Comparison of ENCODE assay signal across 8 cellular contexts in the genomic region with DNA sequence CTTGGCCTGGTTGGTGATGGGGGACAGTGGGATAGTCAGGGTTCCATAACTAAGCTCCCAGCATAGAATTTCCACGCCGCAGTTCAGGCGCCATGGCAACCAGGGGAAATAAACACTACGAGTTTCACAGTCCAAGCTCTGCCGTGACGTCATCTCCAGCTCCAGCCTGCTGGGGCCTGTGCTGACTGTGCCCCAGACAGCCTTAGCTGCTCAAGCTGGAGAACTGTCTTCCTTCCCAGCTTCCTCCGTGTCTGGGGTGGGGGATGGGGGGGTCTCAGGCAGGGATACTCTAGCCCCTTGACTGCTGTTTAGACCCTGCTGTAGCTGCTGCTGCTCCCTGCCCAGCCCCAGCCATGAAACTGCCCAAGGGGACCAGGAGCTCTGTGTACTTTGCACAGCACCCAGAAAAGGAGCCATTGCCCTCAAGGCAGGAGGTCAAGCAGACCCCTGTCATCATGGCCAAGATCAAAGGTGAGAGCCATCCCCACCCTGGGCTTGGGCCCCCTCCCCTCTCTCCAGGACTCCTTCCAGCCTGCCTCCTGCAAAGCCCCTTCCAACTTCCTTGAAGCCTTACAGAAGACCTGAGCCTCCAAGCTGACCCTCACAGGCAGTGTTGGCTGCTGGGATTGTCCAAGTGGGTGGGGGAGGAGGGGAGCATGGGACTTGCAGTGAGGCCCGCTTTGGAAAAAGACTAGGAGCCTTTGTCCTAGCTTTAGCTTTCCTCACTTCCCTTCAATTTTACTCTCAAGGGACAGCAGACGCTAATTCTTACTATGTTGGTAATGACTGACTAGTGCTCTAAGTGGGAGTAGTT. TPM values are rescaled to one million over a fixed set of nuclear protein-coding genes. Genes with fewer than 3 reads are reported as not detected.
DNase-seq lines count a peak whose midpoint lies in the region; ATAC-seq and TF ChIP-seq lines count a peak whose summit lies in the region.

No MANE protein-coding gene starts in this region.

- DNase-seq in DMS79 (lab: John Stamatoyannopoulos, UW) (peak; percentile 0), PC-3 (peak; percentile 27), hepatocyte (ENCODE audit: low spot score) (peak; percentile 98), retinal pigment epithelial cell (ENCODE audit: low read depth) (peak; percentile 84)

- peak overlapping the region in 1 of 5 experiments; percentile 26 for H3K4me3 Mint-ChIP-seq in brain

- no peaks in the 10 kb centered on the region for H3F3A ChIP-seq in PC-3 (ENCODE audit: low read length, unreplicated experiment)

- no peaks in the 10 kb centered on the region for H3K79me2 ChIP-seq in PC-3 (ENCODE audit: low read length)
- no peaks in the 10 kb centered on the region for H3K79me2 ChIP-seq in hepatocyte

- intact Hi-C loops in PC-3 (cut with micrococcal nuclease), result loop anchor here (10.0 kb wide), 1 partner anchor 201 kb away; no protein-coding TSS in a partner anchor

- H3K4me1 Mint-ChIP-seq in brain, result peaks cover 36% of the 10 kb centered on the region

- H3K27ac Mint-ChIP-seq in brain, result peak overlapping the region; percentile 48 to 93 (median 82)

- H3K4me2 ChIP-seq in PC-3 (ENCODE audit: low read length) (no peak overlapping the region), hepatocyte (peak overlapping the region; percentile 48)

- CTCF ChIA-PET in PC-3 (lab: Charles Lee), result interaction anchor here (0.5 to 1.2 kb wide), 3 partner anchors 9 to 337 kb away, joined by 3 to 6 read pairs (median 4); no protein-coding TSS in a partner anchor

- H3K36me3 ChIP-seq in PC-3 (ENCODE audit: low read depth, low read length), result no peaks in the 10 kb centered on the region
- H3K36me3 ChIP-seq in hepatocyte (replicated peaks; ENCODE audit: insufficient read depth, low read depth), result no peaks in the 10 kb centered on the region

- BruUV-seq in PC-3 (replicated peaks; lab: Mats Ljungman, UMichigan), result no TSS peak

- H3K4me3 ChIP-seq in PC-3 (ENCODE audit: low read length) (no peak overlapping the region), hepatocyte (no peak overlapping the region), retinal pigment epithelial cell (ENCODE audit: low read length) (no peak overlapping the region)

- H4K20me1 ChIP-seq in PC-3 (ENCODE audit: low read length) (no peaks in the 10 kb centered on the region), hepatocyte (ENCODE audit: insufficient read depth, poor library complexity, severe bottlenecking) (no peaks in the 10 kb centered on the region)

- H3K9me2 ChIP-seq in PC-3 (replicated peaks; ENCODE audit: low read length) (no peaks in the 10 kb centered on the region), hepatocyte (replicated peaks; ENCODE audit: insufficient read depth) (no peaks in the 10 kb centered on the region)

- no peak overlapping the region for H3K27ac ChIP-seq in PC-3 (ENCODE audit: low read length)
- H3K27ac ChIP-seq in hepatocyte, result peak overlapping the region; percentile 87

- no peak overlapping the region for H2AFZ ChIP-seq in PC-3 (ENCODE audit: low read length)
- H2AFZ ChIP-seq in hepatocyte, result peak overlapping the region; percentile 5

- no peaks in the 10 kb centered on the region for H3K9me3 Mint-ChIP-seq in brain

- ATAC-seq in HG02973 (IDR thresholded peaks at IDR 0.05; ENCODE audit: unreplicated experiment) (peak; percentile 63), PC-3 (peak; percentile 53; the same call in 1 of the 2 replicates), GM21515 (IDR thresholded peaks at IDR 0.05; ENCODE audit: unreplicated experiment) (no peak), HG02970 (IDR thresholded peaks at IDR 0.05; ENCODE audit: low FRiP score, unreplicated experiment) (no peak)

- H3K36me3 Mint-ChIP-seq in brain, result no peaks in the 10 kb centered on the region

- TF ChIP-seq CTCF in PC-3 (conservative IDR thresholded peaks at IDR 0.05; ENCODE audit: low read depth, low read length) (no peak), brain (conservative IDR thresholded peaks at IDR 0.05) (no peak), hepatocyte (IDR thresholded peaks at IDR 0.05; ENCODE audit: poor library complexity) (no peak), retinal pigment epithelial cell (conservative IDR thresholded peaks at IDR 0.05; ENCODE audit: low read depth, low read length) (no peak)

- POLR2A ChIA-PET in PC-3 (lab: Charles Lee; ENCODE audit: unreplicated experiment), result no interaction called here

- no peak overlapping the region for H3K9ac ChIP-seq in PC-3 (ENCODE audit: low read length)

- 23% methylated on average over 9 of the region's 9 CpGs for WGBS in hepatocyte (ENCODE audit: low lambda C conversion rate, missing lambda C conversion rate)

- peaks cover 8% of the 10 kb centered on the region; the same call in 1 of the 2 replicates for H3K4me1 ChIP-seq in PC-3 (ENCODE audit: insufficient read depth, low read length)
- H3K4me1 ChIP-seq in hepatocyte (ENCODE audit: insufficient read depth), result peaks cover 13% of the 10 kb centered on the region

- H3K27me3 Mint-ChIP-seq in brain, result peaks cover 3% of the 10 kb centered on the region

- H3K9me3 ChIP-seq in PC-3 (ENCODE audit: low read length), result no peaks in the 10 kb centered on the region
- H3K9me3 ChIP-seq in hepatocyte (ENCODE audit: low read depth), result no peaks in the 10 kb centered on the region

- no peaks in the 10 kb centered on the region for H3K27me3 ChIP-seq in PC-3 (ENCODE audit: low read length)
- no peaks in the 10 kb centered on the region for H3K27me3 ChIP-seq in hepatocyte

RNA-seq across cellular contexts. Expression of a gene that starts 11.4 kb away (rescaled TPM):
- 2.0 and 2.9 TPM in 2 replicates for total RNA-seq in PC-3 (2014; rRNA removed)
- 11.3 TPM for polyA plus RNA-seq in brain (ENCODE audit: insufficient read depth, low read depth, low replicate concordance)
- 3.2 and 6.4 TPM in 2 replicates for total RNA-seq in hepatocyte
- polyA plus RNA-seq in hepatocyte, result 7.8 and 8.6 TPM in 2 replicates

Comparison
In these comparisons a context has a peak if more than half of its experiments do, and no peak if none do; other contexts are left out.
1. DNase-seq: peak in every context shown above with its lines; median percentile 98 in hepatocyte; 84 in retinal pigment epithelial cell; 27 in PC-3; 0 in DMS79.
2. ATAC-seq: peak in HG02973 (single experiment) and PC-3 (single experiment); none in GM21515 (single experiment) and HG02970 (single experiment).